In the genomic region with DNA sequence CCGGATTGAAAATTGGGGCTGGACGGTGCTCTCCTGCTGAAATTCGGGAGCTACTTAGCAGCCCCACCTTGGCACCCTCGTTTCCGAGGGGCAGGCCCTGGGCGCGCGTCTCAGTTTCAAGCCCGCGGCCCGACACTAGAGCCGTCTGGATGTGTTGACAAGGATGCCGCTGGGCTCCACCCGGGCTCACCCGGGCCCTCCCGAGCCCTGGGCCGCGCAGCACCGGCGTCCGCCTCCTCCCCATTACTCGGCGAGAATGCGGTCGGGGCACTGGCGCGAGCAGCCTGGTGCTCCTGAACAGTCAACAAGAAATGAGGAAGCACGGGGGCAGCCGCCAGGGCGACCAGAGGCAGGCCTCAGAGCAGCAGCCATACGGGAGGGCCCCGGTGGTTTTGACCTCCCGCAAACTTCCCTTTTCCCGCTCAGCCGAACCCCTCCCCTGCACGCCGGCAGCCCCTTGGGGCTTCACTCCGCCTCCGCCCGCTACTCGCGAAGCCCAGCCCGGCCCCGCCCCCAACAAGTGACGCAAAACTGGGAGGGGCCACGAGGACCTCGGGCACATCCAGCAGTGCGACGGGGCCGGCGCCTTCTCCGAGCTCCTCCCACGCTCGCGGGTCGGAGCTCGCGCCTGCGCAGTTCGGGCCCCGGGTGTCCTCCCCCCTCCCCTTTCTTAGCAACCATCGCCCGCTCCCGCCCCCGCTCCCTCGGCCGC, we compare ENCODE assay signal across 1 cellular context.
TF ChIP-seq lines count a peak whose summit lies in the region.

No MANE protein-coding gene starts in this region.

TF ChIP-seq in K562, 482 proteins besides CTCF, POLR2A, EP300 and RAD21 (continued from another document and continues in another):
- TF ChIP-seq, protein P1, sequence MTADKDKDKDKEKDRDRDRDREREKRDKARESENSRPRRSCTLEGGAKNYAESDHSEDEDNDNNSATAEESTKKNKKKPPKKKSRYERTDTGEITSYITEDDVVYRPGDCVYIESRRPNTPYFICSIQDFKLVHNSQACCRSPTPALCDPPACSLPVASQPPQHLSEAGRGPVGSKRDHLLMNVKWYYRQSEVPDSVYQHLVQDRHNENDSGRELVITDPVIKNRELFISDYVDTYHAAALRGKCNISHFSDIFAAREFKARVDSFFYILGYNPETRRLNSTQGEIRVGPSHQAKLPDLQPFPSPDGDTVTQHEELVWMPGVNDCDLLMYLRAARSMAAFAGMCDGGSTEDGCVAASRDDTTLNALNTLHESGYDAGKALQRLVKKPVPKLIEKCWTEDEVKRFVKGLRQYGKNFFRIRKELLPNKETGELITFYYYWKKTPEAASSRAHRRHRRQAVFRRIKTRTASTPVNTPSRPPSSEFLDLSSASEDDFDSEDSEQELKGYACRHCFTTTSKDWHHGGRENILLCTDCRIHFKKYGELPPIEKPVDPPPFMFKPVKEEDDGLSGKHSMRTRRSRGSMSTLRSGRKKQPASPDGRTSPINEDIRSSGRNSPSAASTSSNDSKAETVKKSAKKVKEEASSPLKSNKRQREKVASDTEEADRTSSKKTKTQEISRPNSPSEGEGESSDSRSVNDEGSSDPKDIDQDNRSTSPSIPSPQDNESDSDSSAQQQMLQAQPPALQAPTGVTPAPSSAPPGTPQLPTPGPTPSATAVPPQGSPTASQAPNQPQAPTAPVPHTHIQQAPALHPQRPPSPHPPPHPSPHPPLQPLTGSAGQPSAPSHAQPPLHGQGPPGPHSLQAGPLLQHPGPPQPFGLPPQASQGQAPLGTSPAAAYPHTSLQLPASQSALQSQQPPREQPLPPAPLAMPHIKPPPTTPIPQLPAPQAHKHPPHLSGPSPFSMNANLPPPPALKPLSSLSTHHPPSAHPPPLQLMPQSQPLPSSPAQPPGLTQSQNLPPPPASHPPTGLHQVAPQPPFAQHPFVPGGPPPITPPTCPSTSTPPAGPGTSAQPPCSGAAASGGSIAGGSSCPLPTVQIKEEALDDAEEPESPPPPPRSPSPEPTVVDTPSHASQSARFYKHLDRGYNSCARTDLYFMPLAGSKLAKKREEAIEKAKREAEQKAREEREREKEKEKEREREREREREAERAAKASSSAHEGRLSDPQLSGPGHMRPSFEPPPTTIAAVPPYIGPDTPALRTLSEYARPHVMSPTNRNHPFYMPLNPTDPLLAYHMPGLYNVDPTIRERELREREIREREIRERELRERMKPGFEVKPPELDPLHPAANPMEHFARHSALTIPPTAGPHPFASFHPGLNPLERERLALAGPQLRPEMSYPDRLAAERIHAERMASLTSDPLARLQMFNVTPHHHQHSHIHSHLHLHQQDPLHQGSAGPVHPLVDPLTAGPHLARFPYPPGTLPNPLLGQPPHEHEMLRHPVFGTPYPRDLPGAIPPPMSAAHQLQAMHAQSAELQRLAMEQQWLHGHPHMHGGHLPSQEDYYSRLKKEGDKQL (CRISPR knock-in tag; IDR thresholded peaks at IDR 0.05; ENCODE audit: borderline replicate concordance), result 0 out of 2 replicates have a peak, but pooled peaks have one; percentile 24
- TF ChIP-seq, protein P2, sequence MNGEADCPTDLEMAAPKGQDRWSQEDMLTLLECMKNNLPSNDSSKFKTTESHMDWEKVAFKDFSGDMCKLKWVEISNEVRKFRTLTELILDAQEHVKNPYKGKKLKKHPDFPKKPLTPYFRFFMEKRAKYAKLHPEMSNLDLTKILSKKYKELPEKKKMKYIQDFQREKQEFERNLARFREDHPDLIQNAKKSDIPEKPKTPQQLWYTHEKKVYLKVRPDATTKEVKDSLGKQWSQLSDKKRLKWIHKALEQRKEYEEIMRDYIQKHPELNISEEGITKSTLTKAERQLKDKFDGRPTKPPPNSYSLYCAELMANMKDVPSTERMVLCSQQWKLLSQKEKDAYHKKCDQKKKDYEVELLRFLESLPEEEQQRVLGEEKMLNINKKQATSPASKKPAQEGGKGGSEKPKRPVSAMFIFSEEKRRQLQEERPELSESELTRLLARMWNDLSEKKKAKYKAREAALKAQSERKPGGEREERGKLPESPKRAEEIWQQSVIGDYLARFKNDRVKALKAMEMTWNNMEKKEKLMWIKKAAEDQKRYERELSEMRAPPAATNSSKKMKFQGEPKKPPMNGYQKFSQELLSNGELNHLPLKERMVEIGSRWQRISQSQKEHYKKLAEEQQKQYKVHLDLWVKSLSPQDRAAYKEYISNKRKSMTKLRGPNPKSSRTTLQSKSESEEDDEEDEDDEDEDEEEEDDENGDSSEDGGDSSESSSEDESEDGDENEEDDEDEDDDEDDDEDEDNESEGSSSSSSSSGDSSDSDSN (IDR thresholded peaks at IDR 0.05; ENCODE audit: borderline replicate concordance in 1 of 2, low read depth in 2 of 2, low read length in 2 of 2), result peak; percentile 79 to 87; a peak in 3 of 4 replicates
- TF ChIP-seq PCBP1 (IDR thresholded peaks at IDR 0.05; ENCODE audit: low read depth, low read length, poor library complexity, severe bottlenecking) (no peak), HNRNPK (IDR thresholded peaks at IDR 0.05; ENCODE audit: low read depth, low read length, poor library complexity, severe bottlenecking) (peak; percentile 24), CBX2 (IDR thresholded peaks at IDR 0.05; ENCODE audit: insufficient read depth, low read length, poor library complexity, severe bottlenecking) (no peak), DMBX1 (CRISPR knock-in tag; IDR thresholded peaks at IDR 0.05; ENCODE audit: borderline replicate concordance) (peak; percentile 92), ARHGAP35 (IDR thresholded peaks at IDR 0.05; ENCODE audit: partially characterized antibody) (no peak), HDAC8 (tag; IDR thresholded peaks at IDR 0.05) (0 out of 2 replicates have a peak, but pooled peaks have one; percentile 27), BRD9 (IDR thresholded peaks at IDR 0.05; ENCODE audit: low read depth, partially characterized antibody) (peak; percentile 31), NONO (IDR thresholded peaks at IDR 0.05; ENCODE audit: low read depth in 2 of 2, low read length in 1 of 2) (peak; percentile 19 to 60; a peak in 1 of 4 replicates), SRF (CRISPR knock-in tag; IDR thresholded peaks at IDR 0.05) (peak; percentile 55 to 69; a peak in 1 of 4 replicates), CEBPG (CRISPR knock-in tag; IDR thresholded peaks at IDR 0.05) (peak; percentile 38; the same call in 1 of the 2 replicates), CEBPG (tag; conservative IDR thresholded peaks at IDR 0.05 in 1 of 2, IDR thresholded peaks at IDR 0.05 in 1 of 2) (peak in 1 of 2 experiments; percentile 36; a peak in 1 of 4 replicates), ZNF589 (CRISPR knock-in tag; IDR thresholded peaks at IDR 0.05; ENCODE audit: low read depth) (peak; percentile 81; the same call in 1 of the 2 replicates), HDAC1 (IDR thresholded peaks at IDR 0.05) (peak in 1 of 2 experiments; percentile 41; a peak in 1 of 4 replicates), SMAD3 (CRISPR knock-in tag; conservative IDR thresholded peaks at IDR 0.05) (no peak; the same call in 1 of the 2 replicates), ZNF134 (CRISPR knock-in tag; conservative IDR thresholded peaks at IDR 0.05) (peak; percentile 52; the same call in 1 of the 2 replicates), ZNF778 (CRISPR knock-in tag; IDR thresholded peaks at IDR 0.05) (no peak), NR2C1 (IDR thresholded peaks at IDR 0.05) (no peak), NR2C1 (tag; IDR thresholded peaks at IDR 0.05) (peak; percentile 67; the same call in 1 of the 2 replicates), NR4A1 (CRISPR knock-in tag; IDR thresholded peaks at IDR 0.05) (peak; percentile 88; the same call in 1 of the 2 replicates), NR4A1 (tag; IDR thresholded peaks at IDR 0.05) (peak; percentile 92), ZFX (CRISPR knock-in tag; IDR thresholded peaks at IDR 0.05) (peak; percentile 98), DPF2 (IDR thresholded peaks at IDR 0.05) (peak; percentile 49; the same call in 1 of the 2 replicates), ZBTB7A (IDR thresholded peaks at IDR 0.05; ENCODE audit: borderline replicate concordance, control insufficient read depth, low read depth, low read length) (peak; percentile 97)
- TF ChIP-seq, protein P3, sequence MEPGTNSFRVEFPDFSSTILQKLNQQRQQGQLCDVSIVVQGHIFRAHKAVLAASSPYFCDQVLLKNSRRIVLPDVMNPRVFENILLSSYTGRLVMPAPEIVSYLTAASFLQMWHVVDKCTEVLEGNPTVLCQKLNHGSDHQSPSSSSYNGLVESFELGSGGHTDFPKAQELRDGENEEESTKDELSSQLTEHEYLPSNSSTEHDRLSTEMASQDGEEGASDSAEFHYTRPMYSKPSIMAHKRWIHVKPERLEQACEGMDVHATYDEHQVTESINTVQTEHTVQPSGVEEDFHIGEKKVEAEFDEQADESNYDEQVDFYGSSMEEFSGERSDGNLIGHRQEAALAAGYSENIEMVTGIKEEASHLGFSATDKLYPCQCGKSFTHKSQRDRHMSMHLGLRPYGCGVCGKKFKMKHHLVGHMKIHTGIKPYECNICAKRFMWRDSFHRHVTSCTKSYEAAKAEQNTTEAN (CRISPR knock-in tag; IDR thresholded peaks at IDR 0.05), result no peak
- TF ChIP-seq, protein P4, sequence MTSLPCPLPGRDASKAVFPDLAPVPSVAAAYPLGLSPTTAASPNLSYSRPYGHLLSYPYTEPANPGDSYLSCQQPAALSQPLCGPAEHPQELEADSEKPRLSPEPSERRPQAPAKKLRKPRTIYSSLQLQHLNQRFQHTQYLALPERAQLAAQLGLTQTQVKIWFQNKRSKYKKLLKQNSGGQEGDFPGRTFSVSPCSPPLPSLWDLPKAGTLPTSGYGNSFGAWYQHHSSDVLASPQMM (CRISPR knock-in tag; IDR thresholded peaks at IDR 0.05), result no peak
- TF ChIP-seq, protein P5, sequence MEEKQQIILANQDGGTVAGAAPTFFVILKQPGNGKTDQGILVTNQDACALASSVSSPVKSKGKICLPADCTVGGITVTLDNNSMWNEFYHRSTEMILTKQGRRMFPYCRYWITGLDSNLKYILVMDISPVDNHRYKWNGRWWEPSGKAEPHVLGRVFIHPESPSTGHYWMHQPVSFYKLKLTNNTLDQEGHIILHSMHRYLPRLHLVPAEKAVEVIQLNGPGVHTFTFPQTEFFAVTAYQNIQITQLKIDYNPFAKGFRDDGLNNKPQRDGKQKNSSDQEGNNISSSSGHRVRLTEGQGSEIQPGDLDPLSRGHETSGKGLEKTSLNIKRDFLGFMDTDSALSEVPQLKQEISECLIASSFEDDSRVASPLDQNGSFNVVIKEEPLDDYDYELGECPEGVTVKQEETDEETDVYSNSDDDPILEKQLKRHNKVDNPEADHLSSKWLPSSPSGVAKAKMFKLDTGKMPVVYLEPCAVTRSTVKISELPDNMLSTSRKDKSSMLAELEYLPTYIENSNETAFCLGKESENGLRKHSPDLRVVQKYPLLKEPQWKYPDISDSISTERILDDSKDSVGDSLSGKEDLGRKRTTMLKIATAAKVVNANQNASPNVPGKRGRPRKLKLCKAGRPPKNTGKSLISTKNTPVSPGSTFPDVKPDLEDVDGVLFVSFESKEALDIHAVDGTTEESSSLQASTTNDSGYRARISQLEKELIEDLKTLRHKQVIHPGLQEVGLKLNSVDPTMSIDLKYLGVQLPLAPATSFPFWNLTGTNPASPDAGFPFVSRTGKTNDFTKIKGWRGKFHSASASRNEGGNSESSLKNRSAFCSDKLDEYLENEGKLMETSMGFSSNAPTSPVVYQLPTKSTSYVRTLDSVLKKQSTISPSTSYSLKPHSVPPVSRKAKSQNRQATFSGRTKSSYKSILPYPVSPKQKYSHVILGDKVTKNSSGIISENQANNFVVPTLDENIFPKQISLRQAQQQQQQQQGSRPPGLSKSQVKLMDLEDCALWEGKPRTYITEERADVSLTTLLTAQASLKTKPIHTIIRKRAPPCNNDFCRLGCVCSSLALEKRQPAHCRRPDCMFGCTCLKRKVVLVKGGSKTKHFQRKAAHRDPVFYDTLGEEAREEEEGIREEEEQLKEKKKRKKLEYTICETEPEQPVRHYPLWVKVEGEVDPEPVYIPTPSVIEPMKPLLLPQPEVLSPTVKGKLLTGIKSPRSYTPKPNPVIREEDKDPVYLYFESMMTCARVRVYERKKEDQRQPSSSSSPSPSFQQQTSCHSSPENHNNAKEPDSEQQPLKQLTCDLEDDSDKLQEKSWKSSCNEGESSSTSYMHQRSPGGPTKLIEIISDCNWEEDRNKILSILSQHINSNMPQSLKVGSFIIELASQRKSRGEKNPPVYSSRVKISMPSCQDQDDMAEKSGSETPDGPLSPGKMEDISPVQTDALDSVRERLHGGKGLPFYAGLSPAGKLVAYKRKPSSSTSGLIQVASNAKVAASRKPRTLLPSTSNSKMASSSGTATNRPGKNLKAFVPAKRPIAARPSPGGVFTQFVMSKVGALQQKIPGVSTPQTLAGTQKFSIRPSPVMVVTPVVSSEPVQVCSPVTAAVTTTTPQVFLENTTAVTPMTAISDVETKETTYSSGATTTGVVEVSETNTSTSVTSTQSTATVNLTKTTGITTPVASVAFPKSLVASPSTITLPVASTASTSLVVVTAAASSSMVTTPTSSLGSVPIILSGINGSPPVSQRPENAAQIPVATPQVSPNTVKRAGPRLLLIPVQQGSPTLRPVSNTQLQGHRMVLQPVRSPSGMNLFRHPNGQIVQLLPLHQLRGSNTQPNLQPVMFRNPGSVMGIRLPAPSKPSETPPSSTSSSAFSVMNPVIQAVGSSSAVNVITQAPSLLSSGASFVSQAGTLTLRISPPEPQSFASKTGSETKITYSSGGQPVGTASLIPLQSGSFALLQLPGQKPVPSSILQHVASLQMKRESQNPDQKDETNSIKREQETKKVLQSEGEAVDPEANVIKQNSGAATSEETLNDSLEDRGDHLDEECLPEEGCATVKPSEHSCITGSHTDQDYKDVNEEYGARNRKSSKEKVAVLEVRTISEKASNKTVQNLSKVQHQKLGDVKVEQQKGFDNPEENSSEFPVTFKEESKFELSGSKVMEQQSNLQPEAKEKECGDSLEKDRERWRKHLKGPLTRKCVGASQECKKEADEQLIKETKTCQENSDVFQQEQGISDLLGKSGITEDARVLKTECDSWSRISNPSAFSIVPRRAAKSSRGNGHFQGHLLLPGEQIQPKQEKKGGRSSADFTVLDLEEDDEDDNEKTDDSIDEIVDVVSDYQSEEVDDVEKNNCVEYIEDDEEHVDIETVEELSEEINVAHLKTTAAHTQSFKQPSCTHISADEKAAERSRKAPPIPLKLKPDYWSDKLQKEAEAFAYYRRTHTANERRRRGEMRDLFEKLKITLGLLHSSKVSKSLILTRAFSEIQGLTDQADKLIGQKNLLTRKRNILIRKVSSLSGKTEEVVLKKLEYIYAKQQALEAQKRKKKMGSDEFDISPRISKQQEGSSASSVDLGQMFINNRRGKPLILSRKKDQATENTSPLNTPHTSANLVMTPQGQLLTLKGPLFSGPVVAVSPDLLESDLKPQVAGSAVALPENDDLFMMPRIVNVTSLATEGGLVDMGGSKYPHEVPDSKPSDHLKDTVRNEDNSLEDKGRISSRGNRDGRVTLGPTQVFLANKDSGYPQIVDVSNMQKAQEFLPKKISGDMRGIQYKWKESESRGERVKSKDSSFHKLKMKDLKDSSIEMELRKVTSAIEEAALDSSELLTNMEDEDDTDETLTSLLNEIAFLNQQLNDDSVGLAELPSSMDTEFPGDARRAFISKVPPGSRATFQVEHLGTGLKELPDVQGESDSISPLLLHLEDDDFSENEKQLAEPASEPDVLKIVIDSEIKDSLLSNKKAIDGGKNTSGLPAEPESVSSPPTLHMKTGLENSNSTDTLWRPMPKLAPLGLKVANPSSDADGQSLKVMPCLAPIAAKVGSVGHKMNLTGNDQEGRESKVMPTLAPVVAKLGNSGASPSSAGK (IDR thresholded peaks at IDR 0.05), result peak; percentile 94
